Comparison of ENCODE assay signal across 9 cellular contexts in the genomic region with DNA sequence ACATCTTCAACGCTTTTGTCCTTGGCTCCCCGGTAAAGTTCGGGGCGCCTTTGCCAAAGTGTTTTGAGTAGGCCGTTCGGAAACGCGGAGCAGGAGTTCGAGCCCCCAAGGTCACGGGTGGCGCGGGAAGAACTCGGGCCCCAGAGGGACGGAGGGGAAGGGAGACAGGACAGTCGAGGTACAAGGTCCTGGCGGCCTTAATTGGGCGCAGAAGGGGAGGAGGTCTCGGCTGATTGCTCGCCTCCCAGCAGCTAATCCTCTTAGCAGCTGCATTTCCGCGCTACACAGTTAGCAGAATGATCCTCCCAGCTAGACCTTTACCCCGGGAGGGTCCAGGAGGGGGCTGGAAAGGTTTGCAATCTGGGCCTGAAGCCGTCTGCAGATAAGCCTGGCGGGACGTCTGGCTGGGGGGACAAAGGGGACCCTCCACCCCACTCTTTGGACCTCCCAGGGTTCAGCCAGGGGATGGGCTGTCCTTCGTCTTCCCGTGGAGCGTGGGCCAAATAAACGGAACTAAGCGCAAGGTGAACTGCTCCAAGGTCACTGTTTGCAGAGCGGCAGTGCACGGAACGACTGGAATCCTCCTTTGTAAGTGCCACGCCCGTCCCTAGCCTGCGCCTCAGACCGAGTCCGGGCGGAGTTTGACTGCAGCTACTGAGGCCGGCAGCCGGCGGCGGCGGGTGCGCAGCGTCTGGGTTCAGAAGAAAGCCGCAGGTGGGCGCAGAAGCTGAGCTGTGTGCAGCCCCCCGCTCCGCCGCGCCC. TPM values are rescaled to one million over a fixed set of nuclear protein-coding genes. Genes with fewer than 3 reads are reported as not detected.
DNase-seq lines count a peak whose midpoint lies in the region; ATAC-seq, FAIRE-seq and TF ChIP-seq lines count a peak whose summit lies in the region.
"Had no signal": no experiment of that assay in that cellular context is flagged by ENCODE, and none has a peak within 500 bp of the region (broad histone marks: within the 10 kb centered on the region; RNA-seq: fewer than 3 reads in every experiment).

No MANE protein-coding gene starts in this region.

- POLR2A ChIA-PET in naive thymus-derived CD4-positive, alpha-beta T cell (lab: Charles Lee): interaction anchor here (1.3 kb wide), 1 partner anchor 633 kb away, joined by 7 read pairs; a partner anchor contains a TSS

- H3K4me2 ChIP-seq in BLaER1 treated with 17β-estradiol and CSF1 and Interleukin-3, amounts not matched to agents 10 nM and 100 nM: peak overlapping the region; percentile 33 to 92 (median 83); a peak in 21 of 22 replicates

- H4K20me1 ChIP-seq in BLaER1 treated with 17β-estradiol and CSF1 and Interleukin-3, amounts not matched to agents 10 nM and 100 nM: peaks cover 0 to 18% (median 0%) of the 10 kb centered on the region in 11 experiments; a peak in 6 of 22 replicates

- H3K4me3 ChIP-seq in BLaER1 treated with 17β-estradiol and CSF1 and Interleukin-3, amounts not matched to agents 10 nM and 100 nM: peak overlapping the region in 8 of 10 experiments; percentile 13 to 64 (median 54); a peak in 13 of 20 replicates
- peak overlapping the region; percentile 77 for H3K4me3 ChIP-seq in naive thymus-derived CD4-positive, alpha-beta T cell (ENCODE audit: low read length)

- peak overlapping the region in 1 of 11 experiments; percentile 24; a peak in 1 of 22 replicates for H3K9ac ChIP-seq in BLaER1 treated with 17β-estradiol and CSF1 and Interleukin-3, amounts not matched to agents 10 nM and 100 nM

- H3K27me3 Mint-ChIP-seq in HFFc6 (ENCODE audit: insufficient read depth): peaks cover 41% of the 10 kb centered on the region
- peaks cover 80% of the 10 kb centered on the region for H3K27me3 Mint-ChIP-seq in chondrocyte (ENCODE audit: low read depth)
- H3K27me3 Mint-ChIP-seq in naive thymus-derived CD4-positive, alpha-beta T cell: peaks cover 30 to 92% (median 43%) of the 10 kb centered on the region in 5 donors

- peaks cover 9 to 27% (median 17%) of the 10 kb centered on the region in 10 experiments; a peak in 14 of 20 replicates for H3K4me1 ChIP-seq in BLaER1 treated with 17β-estradiol and CSF1 and Interleukin-3, amounts not matched to agents 10 nM and 100 nM
- peaks cover 10 to 20% of the 10 kb centered on the region in 2 donors for H3K4me1 ChIP-seq in naive thymus-derived CD4-positive, alpha-beta T cell (ENCODE audit: control insufficient read depth in 2 of 2, insufficient read depth in 2 of 2, low read length in 2 of 2)

- peak overlapping the region; percentile 90 for H3K4me3 Mint-ChIP-seq in HFFc6
- H3K4me3 Mint-ChIP-seq in chondrocyte (ENCODE audit: unreplicated experiment): peak overlapping the region; percentile 46
- peak overlapping the region; percentile 91 to 100 (median 96) for H3K4me3 Mint-ChIP-seq in naive thymus-derived CD4-positive, alpha-beta T cell

- intact Hi-C loops in naive thymus-derived CD4-positive, alpha-beta T cell (cut with micrococcal nuclease): loop anchor here in 1 of 2 donors (5.0 to 10.0 kb wide), 2 partner anchors 372 to 860 kb away; no protein-coding TSS in a partner anchor

- H3K4me1 Mint-ChIP-seq in HFFc6 (ENCODE audit: low read depth) (peaks cover 52% of the 10 kb centered on the region), chondrocyte (ENCODE audit: low read depth) (peaks cover 31% of the 10 kb centered on the region)
- peaks cover 24 to 36% (median 31%) of the 10 kb centered on the region in 7 donors for H3K4me1 Mint-ChIP-seq in naive thymus-derived CD4-positive, alpha-beta T cell

- H3K36me3 ChIP-seq in BLaER1 treated with 17β-estradiol and CSF1 and Interleukin-3, amounts not matched to agents 10 nM and 100 nM: no peaks in the 10 kb centered on the region
- peaks cover 0 to 12% (median 0%) of the 10 kb centered on the region in 3 experiments for H3K36me3 ChIP-seq in naive thymus-derived CD4-positive, alpha-beta T cell (ENCODE audit: control insufficient read depth in 2 of 3, insufficient read depth in 3 of 3, low read length in 3 of 3)

- H3K36me3 Mint-ChIP-seq in HFFc6 (ENCODE audit: low read depth): no peaks in the 10 kb centered on the region; the same call in 1 of the 2 replicates
- no peaks in the 10 kb centered on the region for H3K36me3 Mint-ChIP-seq in chondrocyte (ENCODE audit: low read depth)
- H3K36me3 Mint-ChIP-seq in naive thymus-derived CD4-positive, alpha-beta T cell: peaks cover 0 to 5% (median 0%) of the 10 kb centered on the region in 5 donors

- H3K9me3 Mint-ChIP-seq in HFFc6: no peaks in the 10 kb centered on the region
- no peaks in the 10 kb centered on the region for H3K9me3 Mint-ChIP-seq in chondrocyte (ENCODE audit: low read depth)
- H3K9me3 Mint-ChIP-seq in naive thymus-derived CD4-positive, alpha-beta T cell: peaks cover 0 to 3% (median 0%) of the 10 kb centered on the region in 11 donors

- TF ChIP-seq CTCF in HFFc6 (IDR thresholded peaks at IDR 0.05) (no peak), chondrocyte (IDR thresholded peaks at IDR 0.05) (no peak)

- H3K27ac Mint-ChIP-seq in HFFc6: no peak overlapping the region; the same call in 1 of the 2 replicates
- no peak overlapping the region for H3K27ac Mint-ChIP-seq in chondrocyte (ENCODE audit: unreplicated experiment)
- H3K27ac Mint-ChIP-seq in naive thymus-derived CD4-positive, alpha-beta T cell: peak overlapping the region in 2 of 9 donors; percentile 12 to 24

- H3K9me3 ChIP-seq in BLaER1 treated with 17β-estradiol and CSF1 and Interleukin-3, amounts not matched to agents 10 nM and 100 nM (replicated peaks in 1 of 11): peaks cover 1 to 32% (median 14%) of the 10 kb centered on the region in 11 experiments; a peak in 20 of 22 replicates
- H3K9me3 ChIP-seq in naive thymus-derived CD4-positive, alpha-beta T cell (ENCODE audit: control insufficient read depth in 2 of 3, low read length in 3 of 3): no peaks in the 10 kb centered on the region

- ATAC-seq in naive thymus-derived CD4-positive, alpha-beta T cell: no peak
- no peak for ATAC-seq in GM19328 (IDR thresholded peaks at IDR 0.05; ENCODE audit: unreplicated experiment)

- DNase-seq in HFFc6 (no peak), chondrocyte (ENCODE audit: low spot score) (no peak), HTR-8/SVneo (ENCODE audit: insufficient read length, low spot score) (no peak), NOMO-1 treated with DMSO at 0.1 percent for 48 hours (lab: John Stamatoyannopoulos, UW; ENCODE audit: unreplicated experiment) (no peak)
- no peak for DNase-seq in naive thymus-derived CD4-positive, alpha-beta T cell
- DNase-seq in activated CD4-positive, CD25-positive, alpha-beta regulatory T cell treated with anti-CD3 and anti-CD28 coated beads, Interleukin-2, amount 50 U/mL, for 72 hours: no peak
- DNase-seq: NCI-H187 had no signal

- no peak overlapping the region for H3K27ac ChIP-seq in BLaER1 treated with 17β-estradiol and CSF1 and Interleukin-3, amounts not matched to agents 10 nM and 100 nM
- H3K27ac ChIP-seq in naive thymus-derived CD4-positive, alpha-beta T cell (ENCODE audit: low read depth, low read length): no peak overlapping the region

- CTCF ChIA-PET in naive thymus-derived CD4-positive, alpha-beta T cell (lab: Charles Lee): interaction anchor here (0.6 to 1.5 kb wide), 2 partner anchors 308 to 614 kb away, joined by 3 to 4 read pairs; no protein-coding TSS in a partner anchor

- H3K27me3 ChIP-seq in BLaER1 treated with 17β-estradiol and CSF1 and Interleukin-3, amounts not matched to agents 10 nM and 100 nM: peaks cover 74 to 84% (median 82%) of the 10 kb centered on the region in 11 experiments
- peaks cover 0 to 20% of the 10 kb centered on the region in 2 donors for H3K27me3 ChIP-seq in naive thymus-derived CD4-positive, alpha-beta T cell (ENCODE audit: control insufficient read depth in 2 of 2, insufficient read depth in 2 of 2, low read length in 2 of 2)

- no peak for FAIRE-seq in HTR-8/SVneo (lab: Jason Lieb, UNC)

RNA-seq across cellular contexts. Expression of a gene that starts 7.2 kb away (rescaled TPM):
- total RNA-seq in HFFc6 (2021; fragmentation: NEBNext Ultra II Directional; extraction: Animal tissue kit (Norgen Biotek cat#: 25700)): not detected
- not detected in 3 replicates for total RNA-seq in chondrocyte
- 1 to 10 TPM in 4 of 5 experiments, under 1 TPM in 1; 0.67 to 9.5 (median 1.4) TPM for total RNA-seq in naive thymus-derived CD4-positive, alpha-beta T cell
- 1 to 10 TPM; 1.5 to 1.9 TPM for polyA plus RNA-seq in naive thymus-derived CD4-positive, alpha-beta T cell

Comparison
In these comparisons a context has a peak if more than half of its experiments do, and no peak if none do; other contexts are left out.
1. H3K4me3 Mint-ChIP-seq: peak in every context shown above with its lines; median percentile 96 in naive thymus-derived CD4-positive, alpha-beta T cell; 90 in HFFc6; 46 in chondrocyte.